In the genomic region with DNA sequence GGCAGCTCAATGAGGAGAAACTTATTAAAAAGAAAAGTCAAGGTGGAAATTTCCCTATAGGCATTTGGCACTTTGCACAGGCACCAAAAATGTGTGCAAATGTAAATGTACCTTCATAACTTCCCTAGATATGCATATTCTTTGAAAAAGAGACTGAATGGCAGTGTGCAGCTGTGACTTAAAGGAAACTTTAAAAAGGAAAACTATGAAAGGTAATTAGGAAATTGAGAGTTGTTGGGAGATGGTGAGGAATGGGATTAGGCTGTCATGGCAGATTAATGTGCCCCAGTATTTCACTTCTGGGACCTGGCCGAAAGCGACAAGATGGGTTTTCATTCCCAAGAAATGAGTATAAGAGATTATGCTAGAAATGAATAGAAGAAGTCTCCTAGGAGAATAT, we compare ENCODE assay signal across 25 cellular contexts.
"Had no signal": no experiment of that assay in that cellular context is flagged by ENCODE, and none has a peak within 500 bp of the region (broad histone marks: within the 10 kb centered on the region; RNA-seq: fewer than 3 reads in every experiment).

No MANE protein-coding gene starts in this region.

- H3K27ac Mint-ChIP-seq: naive B cell; naive thymus-derived CD8-positive, alpha-beta T cell; natural killer cell treated with Interleukin-12 subunit alpha and Interleukin-12 subunit beta and Interleukin-15 and Interleukin-18, amount 100 ng/mL, for 72 hours; stimulated activated naive B cell treated with anti-CD40 and anti-IgM and Interleukin-4, amounts not matched to agents 10 μg/mL and 1 μg/mL and 100 μg/mL, for 72 hours; stimulated activated naive CD8-positive, alpha-beta T cell treated with anti-CD3 and anti-CD28 coated beads, Interleukin-15, Interleukin-2, amounts not matched to agents 100 ng/mL and 50 ng/mL, for 24 hours had no signal

- ATAC-seq: naive thymus-derived CD8-positive, alpha-beta T cell; natural killer cell treated with Interleukin-12 subunit alpha and Interleukin-12 subunit beta and Interleukin-15 and Interleukin-18, amount 100 ng/mL, for 72 hours; pancreas; psoas muscle; right cardiac atrium; right lobe of liver; stimulated activated naive B cell treated with anti-CD40 and anti-IgM and Interleukin-4, amounts not matched to agents 10 μg/mL and 1 μg/mL and 100 μg/mL, for 72 hours had no signal

- H3K4me1 ChIP-seq: pancreas, psoas muscle, right lobe of liver, sigmoid colon, stomach, thyroid gland, tibial nerve, upper lobe of left lung, vagina had no signal

- H3K36me3 ChIP-seq: neutrophil, pancreas, right lobe of liver, sigmoid colon, stomach, thoracic aorta, thyroid gland, tibial nerve, upper lobe of left lung, vagina had no signal

- H3K27me3 ChIP-seq: pancreas, right lobe of liver, sigmoid colon, stomach, thyroid gland, tibial nerve, upper lobe of left lung, vagina had no signal

- DNase-seq: naive B cell; naive thymus-derived CD8-positive, alpha-beta T cell; nucleus accumbens; pancreas; psoas muscle; right cardiac atrium; right lobe of liver; sigmoid colon; small intestine; stimulated activated CD4-positive, alpha-beta T cell treated with anti-CD3 and anti-CD28 coated beads, Interleukin-1b, Interleukin-23, amount 100 ng/mL, for 48 hours; stimulated activated CD4-positive, alpha-beta T cell treated with anti-CD3 and anti-CD28 coated beads, Interleukin-4, amount 100 ng/mL, for 1 hour; stimulated activated CD4-positive, alpha-beta T cell treated with anti-CD3 and anti-CD28 coated beads, Interleukin-4, amount 100 ng/mL, for 4 hours; stimulated activated CD8-positive, alpha-beta memory T cell treated with anti-CD3 and anti-CD28 coated beads, Interleukin-4, amount 100 ng/mL, for 48 hours; stimulated activated naive B cell treated with anti-CD40 and anti-IgM and Interleukin-4, amounts not matched to agents 10 μg/mL and 1 μg/mL and 100 μg/mL, for 72 hours; stimulated activated naive CD4-positive, alpha-beta T cell treated with Interleukin-2 at 50 U/mL for 16 hours; stomach; thyroid gland; trophoblast cell; upper lobe of left lung had no signal

- H3K9me3 Mint-ChIP-seq: naive B cell; naive thymus-derived CD8-positive, alpha-beta T cell; natural killer cell treated with Interleukin-12 subunit alpha and Interleukin-12 subunit beta and Interleukin-15 and Interleukin-18, amount 100 ng/mL, for 72 hours; stimulated activated naive B cell treated with anti-CD40 and anti-IgM and Interleukin-4, amounts not matched to agents 10 μg/mL and 1 μg/mL and 100 μg/mL, for 72 hours; stimulated activated naive CD8-positive, alpha-beta T cell treated with anti-CD3 and anti-CD28 coated beads, Interleukin-15, Interleukin-2, amounts not matched to agents 100 ng/mL and 50 ng/mL, for 24 hours had no signal

- H3K36me3 Mint-ChIP-seq: naive B cell; naive thymus-derived CD8-positive, alpha-beta T cell; natural killer cell treated with Interleukin-12 subunit alpha and Interleukin-12 subunit beta and Interleukin-15 and Interleukin-18, amount 100 ng/mL, for 72 hours; stimulated activated naive B cell treated with anti-CD40 and anti-IgM and Interleukin-4, amounts not matched to agents 10 μg/mL and 1 μg/mL and 100 μg/mL, for 72 hours had no signal

- H3K4me3 Mint-ChIP-seq: naive B cell; naive thymus-derived CD8-positive, alpha-beta T cell; natural killer cell treated with Interleukin-12 subunit alpha and Interleukin-12 subunit beta and Interleukin-15 and Interleukin-18, amount 100 ng/mL, for 72 hours; stimulated activated naive B cell treated with anti-CD40 and anti-IgM and Interleukin-4, amounts not matched to agents 10 μg/mL and 1 μg/mL and 100 μg/mL, for 72 hours; stimulated activated naive CD8-positive, alpha-beta T cell treated with anti-CD3 and anti-CD28 coated beads, Interleukin-15, Interleukin-2, amounts not matched to agents 100 ng/mL and 50 ng/mL, for 24 hours had no signal

- H3K27ac ChIP-seq: neutrophil, pancreas, psoas muscle, right lobe of liver, sigmoid colon, stomach, thoracic aorta, thyroid gland, tibial nerve, upper lobe of left lung, vagina had no signal

- H3K9me3 ChIP-seq: neutrophil, pancreas, psoas muscle, right lobe of liver, sigmoid colon, stomach, thoracic aorta, thyroid gland, tibial nerve, upper lobe of left lung, vagina had no signal

- H3K4me1 Mint-ChIP-seq: naive B cell; naive thymus-derived CD8-positive, alpha-beta T cell; stimulated activated naive B cell treated with anti-CD40 and anti-IgM and Interleukin-4, amounts not matched to agents 10 μg/mL and 1 μg/mL and 100 μg/mL, for 72 hours had no signal

- H3K4me3 ChIP-seq: pancreas, psoas muscle, right lobe of liver, sigmoid colon, stomach, thoracic aorta, thyroid gland, tibial nerve, upper lobe of left lung, vagina had no signal
